In genomic region chr10:127122831-127123230, GRCh38 we compare ENCODE assay signal across 34 cellular contexts.
"Had no signal": no experiment of that assay in that cellular context is flagged by ENCODE, and none has a peak within 500 bp of the region (broad histone marks: within the 10 kb centered on the region; RNA-seq: fewer than 3 reads in every experiment).

No MANE protein-coding gene starts in this region.

- H3K27ac ChIP-seq: KMS-11 had no signal

- H3K4me3 ChIP-seq: MG63 had no signal

- H3K9me3 ChIP-seq: MG63 had no signal

- H3K27me3 ChIP-seq: MG63 had no signal

- H3K4me2 ChIP-seq: KMS-11 had no signal

- DNase-seq: Karpas-422, Kasumi-1, MG63, MM.1S, MV-4-11, NCI-H1048, NCI-H1092, NCI-H1092 treated with DMSO at 0.1 percent for 48 hours, NCI-H1105, NCI-H1105 treated with DMSO at 0.1 percent for 48 hours, NCI-H1417, NCI-H1417 treated with DMSO at 0.1 percent for 48 hours, NCI-H1436, NCI-H1436 treated with DMSO at 0.1 percent for 48 hours, NCI-H146, NCI-H1694, NCI-H1694 treated with DMSO at 0.1 percent for 48 hours, NCI-H187, NCI-H187 treated with DMSO at 0.1 percent for 48 hours, NCI-H1930, NCI-H2029, NCI-H2029 treated with DMSO at 0.1 percent for 48 hours, NCI-H2081, NCI-H2081 treated with DMSO at 0.1 percent for 48 hours, NCI-H2107, NCI-H2171, NCI-H2171 treated with DMSO at 0.1 percent for 48 hours, NCI-H2227 treated with DMSO at 0.1 percent for 48 hours, NCI-H226, NCI-H345, NCI-H446, NCI-H446 treated with DMSO at 0.1 percent for 48 hours, NCI-H510A had no signal

- H3K9ac ChIP-seq: KMS-11 had no signal
